Comparison of ENCODE assay signal across 18 cellular contexts in the genomic region with DNA sequence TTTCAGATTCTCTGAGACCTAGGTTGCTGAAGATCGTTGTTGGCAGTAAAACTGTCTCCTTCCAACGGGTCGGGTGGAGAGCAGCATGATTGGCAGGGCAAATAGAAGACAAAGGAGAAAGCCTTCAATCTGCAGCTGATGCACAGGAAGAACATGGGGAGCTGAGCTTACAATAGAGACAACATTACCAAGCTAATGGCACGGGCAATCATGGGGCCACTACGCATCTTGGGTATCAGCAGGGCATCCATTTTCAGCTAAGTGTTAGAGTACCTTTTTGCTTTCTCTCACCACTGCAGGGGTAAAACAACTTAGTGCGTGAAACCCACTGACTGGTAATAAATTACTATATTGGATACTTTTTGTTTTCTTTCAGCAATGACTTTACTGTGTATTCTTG.
"Had no signal": no experiment of that assay in that cellular context is flagged by ENCODE, and none has a peak within 500 bp of the region (broad histone marks: within the 10 kb centered on the region; RNA-seq: fewer than 3 reads in every experiment).

No MANE protein-coding gene starts in this region.

- ATAC-seq: activated naive CD8-positive, alpha-beta T cell treated with anti-CD3 and anti-CD28 coated beads, Interleukin-2, amount 50 U/mL, for 24 hours; upper lobe of right lung had no signal

- H3K4me3 Mint-ChIP-seq: activated naive CD4-positive, alpha-beta T cell treated with anti-CD3 and anti-CD28 coated beads for 36 hours; activated naive CD8-positive, alpha-beta T cell treated with anti-CD3 and anti-CD28 coated beads, Interleukin-2, amount 50 U/mL, for 24 hours; naive B cell had no signal

- H3K27ac Mint-ChIP-seq: activated naive CD4-positive, alpha-beta T cell treated with anti-CD3 and anti-CD28 coated beads for 36 hours; activated naive CD8-positive, alpha-beta T cell treated with anti-CD3 and anti-CD28 coated beads, Interleukin-2, amount 50 U/mL, for 24 hours; activated T-helper 2 cell treated with anti-CD3 and anti-CD28 coated beads, Interferon-gamma antibody, Interleukin-2, Interleukin-4, amounts not matched to agents 10 μg/mL and 5 μg/mL and 100 μg/mL, durations not matched to agents 14 hours and 24 hours and 36 hours had no signal

- H3K36me3 Mint-ChIP-seq: naive B cell had no signal

- H3K4me1 Mint-ChIP-seq: activated naive CD8-positive, alpha-beta T cell treated with anti-CD3 and anti-CD28 coated beads, Interleukin-2, amount 50 U/mL, for 24 hours; naive B cell had no signal

- FAIRE-seq: bronchial epithelial cell, endometrium had no signal

- H3K9me3 ChIP-seq: stomach, thoracic aorta, upper lobe of right lung had no signal

- H3K4me1 ChIP-seq: stomach, upper lobe of right lung had no signal

- DNase-seq: activated CD4-positive, alpha-beta T cell treated with anti-CD3 and anti-CD28 coated beads for 1 hour; activated CD4-positive, alpha-beta T cell treated with anti-CD3 and anti-CD28 coated beads, Interleukin-2, amount 50 U/mL, for 4 hours; activated naive CD4-positive, alpha-beta T cell treated with anti-CD3 and anti-CD28 coated beads for 36 hours; activated naive CD8-positive, alpha-beta T cell treated with anti-CD3 and anti-CD28 coated beads, Interleukin-2, amount 50 U/mL, for 24 hours; aorta; dermis blood vessel endothelial cell; islet precursor cell; mammary epithelial cell; naive B cell; retina; stimulated activated CD4-positive, alpha-beta T cell treated with anti-CD3 and anti-CD28 coated beads, Interleukin-12 subunit alpha, Interleukin-12 subunit beta, amount 100 ng/mL, for 4 hours; stimulated activated CD4-positive, alpha-beta T cell treated with anti-CD3 and anti-CD28 coated beads, Interleukin-2, amount 100 ng/mL, for 24 hours; stomach; upper lobe of right lung had no signal

- H3K9me3 Mint-ChIP-seq: activated naive CD4-positive, alpha-beta T cell treated with anti-CD3 and anti-CD28 coated beads for 36 hours; activated naive CD8-positive, alpha-beta T cell treated with anti-CD3 and anti-CD28 coated beads, Interleukin-2, amount 50 U/mL, for 24 hours; activated T-helper 2 cell treated with anti-CD3 and anti-CD28 coated beads, Interferon-gamma antibody, Interleukin-2, Interleukin-4, amounts not matched to agents 10 μg/mL and 5 μg/mL and 100 μg/mL, durations not matched to agents 14 hours and 24 hours and 36 hours had no signal

- H3K36me3 ChIP-seq: stomach, thoracic aorta, upper lobe of right lung had no signal

- H3K27ac ChIP-seq: stomach, thoracic aorta, upper lobe of right lung had no signal

- H3K4me3 ChIP-seq: stomach, thoracic aorta, upper lobe of right lung had no signal

- H3K27me3 ChIP-seq: stomach, upper lobe of right lung had no signal
